In genomic region chr2:135875491-135876065, GRCh38 we compare ENCODE assay signal across 8 cellular contexts. TPM values are rescaled to one million over a fixed set of nuclear protein-coding genes. Genes with fewer than 3 reads are reported as not detected.
DNase-seq lines count a peak whose midpoint lies in the region; FAIRE-seq and TF ChIP-seq lines count a peak whose summit lies in the region.

No MANE protein-coding gene starts in this region.

- H3F3A ChIP-seq in Loucy (ENCODE audit: low read depth): no peaks in the 10 kb centered on the region

- H3K4me3 ChIP-seq in HAP-1 (peak overlapping the region; percentile 72), Loucy (ENCODE audit: low read length, poor library complexity, severe bottlenecking) (peak overlapping the region; percentile 99), WI38 (ENCODE audit: low read depth, low read length) (peak overlapping the region; percentile 80), bronchial epithelial cell (ENCODE audit: low read depth, low read length) (peak overlapping the region; percentile 69)

- peak overlapping the region; percentile 98 for H3K9ac ChIP-seq in Loucy (ENCODE audit: low read depth, low read length, poor library complexity, severe bottlenecking)

- H3K36me3 ChIP-seq in HAP-1 (replicated peaks) (peaks cover 30% of the 10 kb centered on the region), Loucy (ENCODE audit: insufficient read depth, low read length) (peaks cover 16% of the 10 kb centered on the region; the same call in 1 of the 2 replicates), bronchial epithelial cell (ENCODE audit: control insufficient read depth, insufficient read depth, low read length) (no peaks in the 10 kb centered on the region)

- H3K9me2 ChIP-seq in Loucy (replicated peaks; ENCODE audit: low read depth, low read length): no peaks in the 10 kb centered on the region

- H3K79me2 ChIP-seq in Loucy (ENCODE audit: insufficient read depth, low read length): peaks cover 57% of the 10 kb centered on the region

- peak overlapping the region; percentile 66 for H2AFZ ChIP-seq in Loucy (ENCODE audit: low read length)

- peak overlapping the region; percentile 46 for H3K27ac ChIP-seq in layer of hippocampus (ENCODE audit: low read depth, low read length)

- DNase-seq in DMS 273 (lab: John Stamatoyannopoulos, UW; ENCODE audit: unreplicated experiment): peak; percentile 82
- no peak for DNase-seq in DMS 273 treated with DMSO at 0.1 percent for 48 hours (lab: John Stamatoyannopoulos, UW)
- DNase-seq in HAP-1 (ENCODE audit: low spot score in 2 of 2): peak; percentile 38 to 64
- DNase-seq in bronchial epithelial cell (ENCODE audit: low read depth): peak; percentile 22
- peak; percentile 62 for DNase-seq in stimulated activated CD4-positive, alpha-beta T cell treated with anti-CD3 and anti-CD28 coated beads, Interleukin-2, amount 100 ng/mL, for 4 hours (ENCODE audit: low read depth)

- peak overlapping the region; percentile 91 for H3K4me2 ChIP-seq in Loucy (ENCODE audit: low read depth, low read length, poor library complexity, severe bottlenecking)

- in situ Hi-C loops in HAP-1 (cut with MboI; ENCODE audit: low sequenced_read_pairs): no loop called here

- H3K9me3 ChIP-seq in HAP-1: no peaks in the 10 kb centered on the region
- no peaks in the 10 kb centered on the region for H3K9me3 ChIP-seq in Loucy (ENCODE audit: insufficient read depth, low read depth, low read length)

- H3K4me1 ChIP-seq in HAP-1 (peaks cover 12% of the 10 kb centered on the region; the same call in 1 of the 2 replicates), Loucy (ENCODE audit: insufficient read depth, low read length, poor library complexity, severe bottlenecking) (peaks cover 37% of the 10 kb centered on the region)

- H3K27me3 ChIP-seq in HAP-1 (ENCODE audit: low read depth) (no peaks in the 10 kb centered on the region), Loucy (ENCODE audit: insufficient read depth, low read length, poor library complexity, severe bottlenecking) (no peaks in the 10 kb centered on the region), bronchial epithelial cell (ENCODE audit: control insufficient read depth, insufficient read depth, low read length) (no peaks in the 10 kb centered on the region), layer of hippocampus (ENCODE audit: control insufficient read depth, insufficient read depth, low read length) (no peaks in the 10 kb centered on the region)

- TF ChIP-seq CTCF in Loucy (conservative IDR thresholded peaks at IDR 0.05; ENCODE audit: low read length): no peak
- TF ChIP-seq CTCF in WI38 (IDR thresholded peaks at IDR 0.05; ENCODE audit: low read depth, low read length): no peak
- TF ChIP-seq CTCF in bronchial epithelial cell (IDR thresholded peaks at IDR 0.05; ENCODE audit: insufficient read depth, low read length, severe bottlenecking): no peak

- peaks cover 39% of the 10 kb centered on the region for H4K20me1 ChIP-seq in Loucy (ENCODE audit: insufficient read depth, low read length, poor library complexity, severe bottlenecking)

- no peak for FAIRE-seq in bronchial epithelial cell (lab: Jason Lieb, UNC)

RNA-seq across cellular contexts. Expression of gene MCM6, which starts 0.7 kb away (rescaled TPM):
- 2.4 and 3.7 TPM in 2 replicates for total RNA-seq in bronchial epithelial cell

RNA-seq across cellular contexts. Expression of gene LCT, which starts 38.6 kb away (rescaled TPM):
- under 0.01 TPM in 1 of 2 replicates, not detected in the other for total RNA-seq in bronchial epithelial cell
